8 cellular contexts compared by ENCODE assay signal in the genomic region with DNA sequence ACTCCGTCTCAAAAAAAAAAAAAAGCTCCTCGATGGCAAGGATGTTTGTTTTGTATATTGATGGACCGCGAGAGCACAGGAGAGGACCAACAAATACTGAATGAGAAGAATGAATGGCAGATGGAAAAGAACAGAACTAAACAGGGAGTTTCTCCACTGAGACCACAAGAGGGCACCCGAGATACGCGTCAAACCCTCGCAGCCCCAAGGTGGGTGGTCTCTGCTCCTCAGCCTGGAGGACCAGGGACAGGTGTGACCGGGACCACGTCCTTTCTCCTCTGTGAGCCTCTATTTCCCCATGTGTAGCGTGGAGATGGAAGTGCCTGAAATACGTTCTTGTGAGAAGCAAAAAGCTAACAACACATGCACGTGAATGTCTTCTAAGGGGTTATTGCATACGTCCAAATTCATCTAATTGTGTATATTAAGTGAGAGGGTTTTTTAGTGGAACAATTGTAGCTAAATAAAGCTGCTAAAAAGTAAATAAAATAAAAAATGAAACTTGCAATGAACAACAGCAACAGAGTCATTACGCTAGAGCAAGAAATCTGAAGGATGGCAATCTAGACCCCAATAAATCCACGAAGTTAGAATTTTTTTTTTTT. TPM values are rescaled to one million over a fixed set of nuclear protein-coding genes. Genes with fewer than 3 reads are reported as not detected.
DNase-seq lines count a peak whose midpoint lies in the region; ATAC-seq and TF ChIP-seq lines count a peak whose summit lies in the region.

No MANE protein-coding gene starts in this region.

- no peaks in the 10 kb centered on the region for H3K36me3 Mint-ChIP-seq in neural crest cell (ENCODE audit: low read depth)

- no peaks in the 10 kb centered on the region for H3K36me3 ChIP-seq in WERI-Rb-1
- no peaks in the 10 kb centered on the region for H3K36me3 ChIP-seq in esophagus muscularis mucosa

- H3K27me3 ChIP-seq in WERI-Rb-1 (ENCODE audit: insufficient read depth, low read depth, severe bottlenecking), result peaks cover 80% of the 10 kb centered on the region
- H3K27me3 ChIP-seq in esophagus muscularis mucosa, result peaks cover 0 to 65% (median 6%) of the 10 kb centered on the region in 4 donors

- H3K27ac Mint-ChIP-seq in neural crest cell (ENCODE audit: unreplicated experiment), result no peak overlapping the region

- no peak for ATAC-seq in HG03571 (IDR thresholded peaks at IDR 0.05; ENCODE audit: unreplicated experiment)

- peak; percentile 73 for TF ChIP-seq CTCF in WERI-Rb-1 (IDR thresholded peaks at IDR 0.05; ENCODE audit: low read depth, low read length)
- peak; percentile 27 to 60 (median 49) for TF ChIP-seq CTCF in esophagus muscularis mucosa (IDR thresholded peaks at IDR 0.05)
- peak; percentile 77 for TF ChIP-seq CTCF in neural crest cell (conservative IDR thresholded peaks at IDR 0.05)

- peak in 4 of 6 experiments; percentile 16 to 59 (median 36) for DNase-seq in stimulated activated naive CD4-positive, alpha-beta T cell (lab: John Stamatoyannopoulos, UW)
- DNase-seq in stimulated activated naive CD4-positive, alpha-beta T cell treated with Interleukin-2 at 50 U/mL for 16 hours (lab: John Stamatoyannopoulos, UW), result no peak
- DNase-seq in NCI-H1092 (lab: John Stamatoyannopoulos, UW), result peak; percentile 43
- DNase-seq in WERI-Rb-1, result no peak
- no peak for DNase-seq in esophagus muscularis mucosa (ENCODE audit: extremely low spot score)
- peak; percentile 74 for DNase-seq in neural crest cell (ENCODE audit: low read depth, low spot score)
- DNase-seq in NK-92 (lab: John Stamatoyannopoulos, UW; ENCODE audit: unreplicated experiment), result no peak

- H3K9me3 Mint-ChIP-seq in neural crest cell, result no peaks in the 10 kb centered on the region

- no peak overlapping the region for H3K4me3 ChIP-seq in WERI-Rb-1 (ENCODE audit: low read depth, low read length)
- no peak overlapping the region for H3K4me3 ChIP-seq in esophagus muscularis mucosa

- peaks cover 4% of the 10 kb centered on the region for H3K4me1 Mint-ChIP-seq in neural crest cell

- H3K4me1 ChIP-seq in esophagus muscularis mucosa, result peaks cover 0 to 9% (median 2%) of the 10 kb centered on the region in 4 donors

- H3K27me3 Mint-ChIP-seq in neural crest cell (ENCODE audit: low read depth), result peaks cover 59% of the 10 kb centered on the region

- WGBS in esophagus muscularis mucosa, result 11% methylated on average over 16 of the region's 16 CpGs

- no peak for TF ChIP-seq POLR2A in esophagus muscularis mucosa (IDR thresholded peaks at IDR 0.05; ENCODE audit: low read depth)

- intact Hi-C loops in esophagus muscularis mucosa (cut with DNase I), result no loop called here

- peaks cover 3% of the 10 kb centered on the region for H3K9me3 ChIP-seq in WERI-Rb-1 (ENCODE audit: severe bottlenecking)
- H3K9me3 ChIP-seq in esophagus muscularis mucosa, result no peaks in the 10 kb centered on the region

- H3K4me3 Mint-ChIP-seq in neural crest cell, result no peak overlapping the region

- TF ChIP-seq EP300 in esophagus muscularis mucosa (IDR thresholded peaks at IDR 0.05), result no peak

- H3K27ac ChIP-seq in WERI-Rb-1 (no peak overlapping the region), esophagus muscularis mucosa (replicated peaks in 1 of 4) (no peak overlapping the region)

RNA-seq across cellular contexts. Expression of a gene that starts 8.3 kb away (rescaled TPM):
- 10 to 100 TPM; 10.8 to 27.1 (median 20.6) TPM for total RNA-seq in esophagus muscularis mucosa
- total RNA-seq in neural crest cell, result 6.7 and 7.7 TPM in 2 replicates

RNA-seq across cellular contexts. Expression of a gene that starts 17.9 kb away (rescaled TPM):
- 1 to 10 TPM; 5.4 to 9.3 (median 8.1) TPM for total RNA-seq in esophagus muscularis mucosa
- total RNA-seq in neural crest cell, result 2.5 and 3.0 TPM in 2 replicates

RNA-seq across cellular contexts. Expression of a gene that starts 21.2 kb away (rescaled TPM):
- total RNA-seq in esophagus muscularis mucosa (not detected), neural crest cell (not detected in 2 replicates)

RNA-seq across cellular contexts. Expression of a gene that starts 32.4 kb away (rescaled TPM):
- total RNA-seq in esophagus muscularis mucosa (100 to 1,000 TPM in 1 of 4 donors, 10 to 100 TPM in 3; 42.9 to 115 (median 72.2) TPM), neural crest cell (157 and 161 TPM in 2 replicates)

Comparison
In these comparisons a context has a peak if more than half of its experiments do, and no peak if none do; other contexts are left out.
1. DNase-seq: peak in stimulated activated naive CD4-positive, alpha-beta T cell (4 of 6), NCI-H1092 (single experiment) and neural crest cell (single experiment); none in stimulated activated naive CD4-positive, alpha-beta T cell treated with Interleukin-2 at 50 U/mL for 16 hours (single experiment), WERI-Rb-1 (single experiment), esophagus muscularis mucosa (single experiment) and NK-92 (single experiment).
2. Peak in every context shown above with its lines, with median percentiles within 50 percentile points of each other: CTCF ChIP-seq.